Comparison of ENCODE assay signal across 8 cellular contexts in genomic region chrX:130024127-130024526, GRCh38. TPM values are rescaled to one million over a fixed set of nuclear protein-coding genes. Genes with fewer than 3 reads are reported as not detected.
DNase-seq lines count a peak whose midpoint lies in the region; ATAC-seq and TF ChIP-seq lines count a peak whose summit lies in the region.

No MANE protein-coding gene starts in this region.

- peak; percentile 99 for ATAC-seq in left colon

- H3K27ac ChIP-seq in WERI-Rb-1 (no peak overlapping the region), mammary epithelial cell (ENCODE audit: insufficient read depth, low read depth, low read length) (no peak overlapping the region)

- H3K4me3 ChIP-seq in GM12864 (ENCODE audit: low read depth, low read length) (peak overlapping the region; percentile 47), WERI-Rb-1 (ENCODE audit: low read depth, low read length) (no peak overlapping the region), mammary epithelial cell (replicated peaks in 1 of 3; ENCODE audit: insufficient read depth in 1 of 3, low read depth in 2 of 3, low read length in 3 of 3) (no peak overlapping the region)

- H3K27me3 ChIP-seq in WERI-Rb-1 (ENCODE audit: insufficient read depth, low read depth, severe bottlenecking) (no peaks in the 10 kb centered on the region), mammary epithelial cell (ENCODE audit: insufficient read depth, low read length) (no peaks in the 10 kb centered on the region)

- H2AFZ ChIP-seq in mammary epithelial cell (ENCODE audit: low read depth, low read length), result no peak overlapping the region

- H3K36me3 ChIP-seq in WERI-Rb-1 (no peaks in the 10 kb centered on the region; the same call in 1 of the 2 replicates), mammary epithelial cell (ENCODE audit: insufficient read depth, low read length) (no peaks in the 10 kb centered on the region)

- TF ChIP-seq CTCF in GM12864 (IDR thresholded peaks at IDR 0.05; ENCODE audit: low read depth, low read length, missing control alignments) (no peak), WERI-Rb-1 (IDR thresholded peaks at IDR 0.05; ENCODE audit: low read depth, low read length) (no peak), mammary epithelial cell (conservative IDR thresholded peaks at IDR 0.05 in 1 of 2, IDR thresholded peaks at IDR 0.05 in 1 of 2; ENCODE audit: extremely low read depth in 1 of 2, insufficient read depth in 1 of 2, low read depth in 1 of 2, low read length in 2 of 2) (no peak)

- dilution Hi-C loops in mammary epithelial cell (cut with HindIII; ENCODE audit: low sequenced_read_pairs), result no loop called here

- BruUV-seq in mammary epithelial cell (replicated peaks; lab: Mats Ljungman, UMichigan), result no TSS peak

- DNase-seq in GM12864 (ENCODE audit: low read depth) (peak; percentile 70), H4 (ENCODE audit: low spot score) (peak; percentile 39), Kasumi-1 (lab: John Stamatoyannopoulos, UW) (peak; percentile 81 to 92), WERI-Rb-1 (peak; percentile 23), mammary epithelial cell (peak; percentile 4), left colon (peak; percentile 81 to 85), OCI-M2 (lab: John Stamatoyannopoulos, UW; ENCODE audit: unreplicated experiment) (no peak)
- peak; percentile 42 to 57 for DNase-seq in stimulated activated CD8-positive, alpha-beta memory T cell treated with anti-CD3 and anti-CD28 coated beads, Interleukin-2, amount 100 ng/mL, for 1 hour (ENCODE audit: low read depth in 2 of 2)

- no peak overlapping the region for H3K4me2 ChIP-seq in mammary epithelial cell (ENCODE audit: insufficient read depth, low read depth, low read length)

- no peaks in the 10 kb centered on the region for H3K4me1 ChIP-seq in mammary epithelial cell (ENCODE audit: insufficient read depth, low read length)

- no peaks in the 10 kb centered on the region for H3K79me2 ChIP-seq in mammary epithelial cell (ENCODE audit: insufficient read depth, low read length)

- in situ Hi-C loops in mammary epithelial cell (cut with MboI; ENCODE audit: low sequenced_read_pairs in 2 of 2), result no loop called here

- H3K9me3 ChIP-seq in WERI-Rb-1 (ENCODE audit: severe bottlenecking) (no peaks in the 10 kb centered on the region), mammary epithelial cell (replicated peaks; ENCODE audit: insufficient read depth, low read length) (no peaks in the 10 kb centered on the region)

- H3K9ac ChIP-seq in mammary epithelial cell (ENCODE audit: insufficient read depth, low read length), result no peak overlapping the region

- H4K20me1 ChIP-seq in mammary epithelial cell (ENCODE audit: insufficient read depth, low read length), result no peaks in the 10 kb centered on the region

- CTCF ChIA-PET in mammary epithelial cell (lab: Charles Lee; ENCODE audit: low non-redundant PET), result no interaction called here

- intact Hi-C loops in mammary epithelial cell (cut with micrococcal nuclease), result no loop called here
- intact Hi-C loops in left colon (cut with DNase I, micrococcal nuclease), result no loop called here

- 72% methylated on average over 3 of the region's 9 CpGs for WGBS in mammary epithelial cell (ENCODE audit: low coverage, missing lambda C conversion rate)

RNA-seq across cellular contexts. Expression of gene BCORL1, which starts 41.7 kb away (rescaled TPM):
- total RNA-seq in H4 (2014; rRNA removed; shearing (Covaris generic)), result 0.46 and 1.3 TPM in 2 replicates
- total RNA-seq in mammary epithelial cell (1 to 10 TPM; 2.2 to 7.2 TPM), left colon (10 to 100 TPM; 10.6 to 12.2 TPM)
- 1.1 TPM for polyA plus RNA-seq in mammary epithelial cell
- polyA minus RNA-seq in mammary epithelial cell, result 13.1 TPM
